In the genomic region with DNA sequence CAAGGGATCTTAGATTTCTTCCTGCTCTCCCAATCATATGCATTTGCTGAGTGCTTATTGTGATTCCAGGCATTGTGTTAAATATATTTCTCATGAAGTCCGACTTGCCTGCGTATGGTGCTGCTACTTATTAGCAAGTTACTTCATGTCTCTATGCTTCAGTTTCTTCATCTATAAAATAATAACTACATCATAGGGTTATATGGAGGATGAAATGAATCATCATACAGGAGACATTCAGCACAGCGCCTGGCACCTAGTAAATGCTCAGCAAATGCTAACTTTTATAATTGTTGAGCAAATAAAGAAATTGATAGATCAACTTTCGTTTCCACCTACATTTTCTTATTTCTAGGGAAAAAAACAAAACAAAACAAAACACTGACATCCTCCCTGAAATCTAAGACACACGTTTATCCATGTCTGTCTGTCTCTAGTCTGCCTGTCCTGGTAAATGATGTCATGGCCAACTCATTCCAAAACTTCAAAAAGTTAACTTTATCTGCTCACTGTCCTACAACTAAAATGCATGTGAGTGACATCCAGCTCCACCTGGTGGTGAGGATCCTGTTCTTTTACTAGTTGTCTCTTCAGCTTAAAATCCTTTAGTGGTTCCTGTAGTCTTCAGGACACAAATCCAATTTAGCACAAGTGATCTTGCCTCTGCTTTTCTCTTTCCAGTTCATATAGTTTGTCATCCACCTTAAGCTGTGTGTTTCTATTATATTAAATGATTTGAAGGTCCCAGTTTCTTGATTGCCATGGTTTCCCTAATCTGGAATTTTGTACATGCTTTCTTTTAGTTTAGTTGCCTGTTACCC, we compare ENCODE assay signal across 2 cellular contexts.
TF ChIP-seq lines count a peak whose summit lies in the region.

No MANE protein-coding gene starts in this region.

TF ChIP-seq in GM23338, 12 proteins besides CTCF, POLR2A, EP300 and RAD21 (continues in another document):
- TF ChIP-seq NANOG (IDR thresholded peaks at IDR 0.05; ENCODE audit: borderline replicate concordance) (no peak), EZH2 (IDR thresholded peaks at IDR 0.05; ENCODE audit: low read depth, unreplicated experiment) (no peak), POLR2AphosphoS5 (IDR thresholded peaks at IDR 0.05; ENCODE audit: low read depth) (no peak), STAT1 (IDR thresholded peaks at IDR 0.05; ENCODE audit: unreplicated experiment) (no peak)
- TF ChIP-seq, protein P1, sequence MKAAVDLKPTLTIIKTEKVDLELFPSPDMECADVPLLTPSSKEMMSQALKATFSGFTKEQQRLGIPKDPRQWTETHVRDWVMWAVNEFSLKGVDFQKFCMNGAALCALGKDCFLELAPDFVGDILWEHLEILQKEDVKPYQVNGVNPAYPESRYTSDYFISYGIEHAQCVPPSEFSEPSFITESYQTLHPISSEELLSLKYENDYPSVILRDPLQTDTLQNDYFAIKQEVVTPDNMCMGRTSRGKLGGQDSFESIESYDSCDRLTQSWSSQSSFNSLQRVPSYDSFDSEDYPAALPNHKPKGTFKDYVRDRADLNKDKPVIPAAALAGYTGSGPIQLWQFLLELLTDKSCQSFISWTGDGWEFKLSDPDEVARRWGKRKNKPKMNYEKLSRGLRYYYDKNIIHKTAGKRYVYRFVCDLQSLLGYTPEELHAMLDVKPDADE (IDR thresholded peaks at IDR 0.05), result no peak
- TF ChIP-seq, protein P2, sequence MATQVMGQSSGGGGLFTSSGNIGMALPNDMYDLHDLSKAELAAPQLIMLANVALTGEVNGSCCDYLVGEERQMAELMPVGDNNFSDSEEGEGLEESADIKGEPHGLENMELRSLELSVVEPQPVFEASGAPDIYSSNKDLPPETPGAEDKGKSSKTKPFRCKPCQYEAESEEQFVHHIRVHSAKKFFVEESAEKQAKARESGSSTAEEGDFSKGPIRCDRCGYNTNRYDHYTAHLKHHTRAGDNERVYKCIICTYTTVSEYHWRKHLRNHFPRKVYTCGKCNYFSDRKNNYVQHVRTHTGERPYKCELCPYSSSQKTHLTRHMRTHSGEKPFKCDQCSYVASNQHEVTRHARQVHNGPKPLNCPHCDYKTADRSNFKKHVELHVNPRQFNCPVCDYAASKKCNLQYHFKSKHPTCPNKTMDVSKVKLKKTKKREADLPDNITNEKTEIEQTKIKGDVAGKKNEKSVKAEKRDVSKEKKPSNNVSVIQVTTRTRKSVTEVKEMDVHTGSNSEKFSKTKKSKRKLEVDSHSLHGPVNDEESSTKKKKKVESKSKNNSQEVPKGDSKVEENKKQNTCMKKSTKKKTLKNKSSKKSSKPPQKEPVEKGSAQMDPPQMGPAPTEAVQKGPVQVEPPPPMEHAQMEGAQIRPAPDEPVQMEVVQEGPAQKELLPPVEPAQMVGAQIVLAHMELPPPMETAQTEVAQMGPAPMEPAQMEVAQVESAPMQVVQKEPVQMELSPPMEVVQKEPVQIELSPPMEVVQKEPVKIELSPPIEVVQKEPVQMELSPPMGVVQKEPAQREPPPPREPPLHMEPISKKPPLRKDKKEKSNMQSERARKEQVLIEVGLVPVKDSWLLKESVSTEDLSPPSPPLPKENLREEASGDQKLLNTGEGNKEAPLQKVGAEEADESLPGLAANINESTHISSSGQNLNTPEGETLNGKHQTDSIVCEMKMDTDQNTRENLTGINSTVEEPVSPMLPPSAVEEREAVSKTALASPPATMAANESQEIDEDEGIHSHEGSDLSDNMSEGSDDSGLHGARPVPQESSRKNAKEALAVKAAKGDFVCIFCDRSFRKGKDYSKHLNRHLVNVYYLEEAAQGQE (IDR thresholded peaks at IDR 0.05; ENCODE audit: unreplicated experiment), result no peak
- TF ChIP-seq, protein P3, sequence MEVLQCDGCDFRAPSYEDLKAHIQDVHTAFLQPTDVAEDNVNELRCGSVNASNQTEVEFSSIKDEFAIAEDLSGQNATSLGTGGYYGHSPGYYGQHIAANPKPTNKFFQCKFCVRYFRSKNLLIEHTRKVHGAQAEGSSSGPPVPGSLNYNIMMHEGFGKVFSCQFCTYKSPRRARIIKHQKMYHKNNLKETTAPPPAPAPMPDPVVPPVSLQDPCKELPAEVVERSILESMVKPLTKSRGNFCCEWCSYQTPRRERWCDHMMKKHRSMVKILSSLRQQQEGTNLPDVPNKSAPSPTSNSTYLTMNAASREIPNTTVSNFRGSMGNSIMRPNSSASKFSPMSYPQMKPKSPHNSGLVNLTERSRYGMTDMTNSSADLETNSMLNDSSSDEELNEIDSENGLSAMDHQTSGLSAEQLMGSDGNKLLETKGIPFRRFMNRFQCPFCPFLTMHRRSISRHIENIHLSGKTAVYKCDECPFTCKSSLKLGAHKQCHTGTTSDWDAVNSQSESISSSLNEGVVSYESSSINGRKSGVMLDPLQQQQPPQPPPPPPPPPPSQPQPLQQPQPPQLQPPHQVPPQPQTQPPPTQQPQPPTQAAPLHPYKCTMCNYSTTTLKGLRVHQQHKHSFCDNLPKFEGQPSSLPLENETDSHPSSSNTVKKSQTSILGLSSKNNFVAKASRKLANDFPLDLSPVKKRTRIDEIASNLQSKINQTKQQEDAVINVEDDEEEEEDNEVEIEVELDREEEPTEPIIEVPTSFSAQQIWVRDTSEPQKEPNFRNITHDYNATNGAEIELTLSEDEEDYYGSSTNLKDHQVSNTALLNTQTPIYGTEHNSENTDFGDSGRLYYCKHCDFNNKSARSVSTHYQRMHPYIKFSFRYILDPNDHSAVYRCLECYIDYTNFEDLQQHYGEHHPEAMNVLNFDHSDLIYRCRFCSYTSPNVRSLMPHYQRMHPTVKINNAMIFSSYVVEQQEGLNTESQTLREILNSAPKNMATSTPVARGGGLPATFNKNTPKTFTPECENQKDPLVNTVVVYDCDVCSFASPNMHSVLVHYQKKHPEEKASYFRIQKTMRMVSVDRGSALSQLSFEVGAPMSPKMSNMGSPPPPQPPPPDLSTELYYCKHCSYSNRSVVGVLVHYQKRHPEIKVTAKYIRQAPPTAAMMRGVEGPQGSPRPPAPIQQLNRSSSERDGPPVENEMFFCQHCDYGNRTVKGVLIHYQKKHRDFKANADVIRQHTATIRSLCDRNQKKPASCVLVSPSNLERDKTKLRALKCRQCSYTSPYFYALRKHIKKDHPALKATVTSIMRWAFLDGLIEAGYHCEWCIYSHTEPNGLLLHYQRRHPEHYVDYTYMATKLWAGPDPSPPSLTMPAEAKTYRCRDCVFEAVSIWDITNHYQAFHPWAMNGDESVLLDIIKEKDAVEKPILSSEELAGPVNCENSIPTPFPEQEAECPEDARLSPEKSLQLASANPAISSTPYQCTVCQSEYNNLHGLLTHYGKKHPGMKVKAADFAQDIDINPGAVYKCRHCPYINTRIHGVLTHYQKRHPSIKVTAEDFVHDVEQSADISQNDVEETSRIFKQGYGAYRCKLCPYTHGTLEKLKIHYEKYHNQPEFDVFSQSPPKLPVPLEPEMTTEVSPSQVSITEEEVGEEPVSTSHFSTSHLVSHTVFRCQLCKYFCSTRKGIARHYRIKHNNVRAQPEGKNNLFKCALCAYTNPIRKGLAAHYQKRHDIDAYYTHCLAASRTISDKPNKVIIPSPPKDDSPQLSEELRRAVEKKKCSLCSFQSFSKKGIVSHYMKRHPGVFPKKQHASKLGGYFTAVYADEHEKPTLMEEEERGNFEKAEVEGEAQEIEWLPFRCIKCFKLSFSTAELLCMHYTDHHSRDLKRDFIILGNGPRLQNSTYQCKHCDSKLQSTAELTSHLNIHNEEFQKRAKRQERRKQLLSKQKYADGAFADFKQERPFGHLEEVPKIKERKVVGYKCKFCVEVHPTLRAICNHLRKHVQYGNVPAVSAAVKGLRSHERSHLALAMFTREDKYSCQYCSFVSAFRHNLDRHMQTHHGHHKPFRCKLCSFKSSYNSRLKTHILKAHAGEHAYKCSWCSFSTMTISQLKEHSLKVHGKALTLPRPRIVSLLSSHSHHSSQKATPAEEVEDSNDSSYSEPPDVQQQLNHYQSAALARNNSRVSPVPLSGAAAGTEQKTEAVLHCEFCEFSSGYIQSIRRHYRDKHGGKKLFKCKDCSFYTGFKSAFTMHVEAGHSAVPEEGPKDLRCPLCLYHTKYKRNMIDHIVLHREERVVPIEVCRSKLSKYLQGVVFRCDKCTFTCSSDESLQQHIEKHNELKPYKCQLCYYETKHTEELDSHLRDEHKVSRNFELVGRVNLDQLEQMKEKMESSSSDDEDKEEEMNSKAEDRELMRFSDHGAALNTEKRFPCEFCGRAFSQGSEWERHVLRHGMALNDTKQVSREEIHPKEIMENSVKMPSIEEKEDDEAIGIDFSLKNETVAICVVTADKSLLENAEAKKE (CRISPR knock-in tag; IDR thresholded peaks at IDR 0.05), result no peak

TF ChIP-seq in GM12878, 131 proteins besides CTCF, POLR2A, EP300 and RAD21:
- TF ChIP-seq NFIC (IDR thresholded peaks at IDR 0.05; ENCODE audit: low read depth, low read length) (no peak), ZSCAN29 (IDR thresholded peaks at IDR 0.05) (no peak), JUNB (IDR thresholded peaks at IDR 0.05) (peak; percentile 61), CREB1 (IDR thresholded peaks at IDR 0.05; ENCODE audit: low read depth) (0 out of 2 replicates have a peak, but pooled peaks have one; percentile 23), ATF7 (IDR thresholded peaks at IDR 0.05; ENCODE audit: low read depth) (peak; percentile 50), KAT2A (conservative IDR thresholded peaks at IDR 0.05; ENCODE audit: control insufficient read depth, low read depth, low read length) (no peak)
- TF ChIP-seq, protein P4, sequence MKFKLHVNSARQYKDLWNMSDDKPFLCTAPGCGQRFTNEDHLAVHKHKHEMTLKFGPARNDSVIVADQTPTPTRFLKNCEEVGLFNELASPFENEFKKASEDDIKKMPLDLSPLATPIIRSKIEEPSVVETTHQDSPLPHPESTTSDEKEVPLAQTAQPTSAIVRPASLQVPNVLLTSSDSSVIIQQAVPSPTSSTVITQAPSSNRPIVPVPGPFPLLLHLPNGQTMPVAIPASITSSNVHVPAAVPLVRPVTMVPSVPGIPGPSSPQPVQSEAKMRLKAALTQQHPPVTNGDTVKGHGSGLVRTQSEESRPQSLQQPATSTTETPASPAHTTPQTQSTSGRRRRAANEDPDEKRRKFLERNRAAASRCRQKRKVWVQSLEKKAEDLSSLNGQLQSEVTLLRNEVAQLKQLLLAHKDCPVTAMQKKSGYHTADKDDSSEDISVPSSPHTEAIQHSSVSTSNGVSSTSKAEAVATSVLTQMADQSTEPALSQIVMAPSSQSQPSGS (IDR thresholded peaks at IDR 0.05; ENCODE audit: low read length), result 0 out of 2 replicates have a peak, but pooled peaks have one; percentile 27
- TF ChIP-seq, protein P5, sequence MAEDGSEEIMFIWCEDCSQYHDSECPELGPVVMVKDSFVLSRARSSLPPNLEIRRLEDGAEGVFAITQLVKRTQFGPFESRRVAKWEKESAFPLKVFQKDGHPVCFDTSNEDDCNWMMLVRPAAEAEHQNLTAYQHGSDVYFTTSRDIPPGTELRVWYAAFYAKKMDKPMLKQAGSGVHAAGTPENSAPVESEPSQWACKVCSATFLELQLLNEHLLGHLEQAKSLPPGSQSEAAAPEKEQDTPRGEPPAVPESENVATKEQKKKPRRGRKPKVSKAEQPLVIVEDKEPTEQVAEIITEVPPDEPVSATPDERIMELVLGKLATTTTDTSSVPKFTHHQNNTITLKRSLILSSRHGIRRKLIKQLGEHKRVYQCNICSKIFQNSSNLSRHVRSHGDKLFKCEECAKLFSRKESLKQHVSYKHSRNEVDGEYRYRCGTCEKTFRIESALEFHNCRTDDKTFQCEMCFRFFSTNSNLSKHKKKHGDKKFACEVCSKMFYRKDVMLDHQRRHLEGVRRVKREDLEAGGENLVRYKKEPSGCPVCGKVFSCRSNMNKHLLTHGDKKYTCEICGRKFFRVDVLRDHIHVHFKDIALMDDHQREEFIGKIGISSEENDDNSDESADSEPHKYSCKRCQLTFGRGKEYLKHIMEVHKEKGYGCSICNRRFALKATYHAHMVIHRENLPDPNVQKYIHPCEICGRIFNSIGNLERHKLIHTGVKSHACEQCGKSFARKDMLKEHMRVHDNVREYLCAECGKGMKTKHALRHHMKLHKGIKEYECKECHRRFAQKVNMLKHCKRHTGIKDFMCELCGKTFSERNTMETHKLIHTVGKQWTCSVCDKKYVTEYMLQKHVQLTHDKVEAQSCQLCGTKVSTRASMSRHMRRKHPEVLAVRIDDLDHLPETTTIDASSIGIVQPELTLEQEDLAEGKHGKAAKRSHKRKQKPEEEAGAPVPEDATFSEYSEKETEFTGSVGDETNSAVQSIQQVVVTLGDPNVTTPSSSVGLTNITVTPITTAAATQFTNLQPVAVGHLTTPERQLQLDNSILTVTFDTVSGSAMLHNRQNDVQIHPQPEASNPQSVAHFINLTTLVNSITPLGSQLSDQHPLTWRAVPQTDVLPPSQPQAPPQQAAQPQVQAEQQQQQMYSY (CRISPR knock-in tag; IDR thresholded peaks at IDR 0.05), result no peak
- TF ChIP-seq, protein P6, sequence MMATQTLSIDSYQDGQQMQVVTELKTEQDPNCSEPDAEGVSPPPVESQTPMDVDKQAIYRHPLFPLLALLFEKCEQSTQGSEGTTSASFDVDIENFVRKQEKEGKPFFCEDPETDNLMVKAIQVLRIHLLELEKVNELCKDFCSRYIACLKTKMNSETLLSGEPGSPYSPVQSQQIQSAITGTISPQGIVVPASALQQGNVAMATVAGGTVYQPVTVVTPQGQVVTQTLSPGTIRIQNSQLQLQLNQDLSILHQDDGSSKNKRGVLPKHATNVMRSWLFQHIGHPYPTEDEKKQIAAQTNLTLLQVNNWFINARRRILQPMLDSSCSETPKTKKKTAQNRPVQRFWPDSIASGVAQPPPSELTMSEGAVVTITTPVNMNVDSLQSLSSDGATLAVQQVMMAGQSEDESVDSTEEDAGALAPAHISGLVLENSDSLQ (IDR thresholded peaks at IDR 0.05), result peak; percentile 51; the same call in 1 of the 2 replicates
- TF ChIP-seq, protein P7, sequence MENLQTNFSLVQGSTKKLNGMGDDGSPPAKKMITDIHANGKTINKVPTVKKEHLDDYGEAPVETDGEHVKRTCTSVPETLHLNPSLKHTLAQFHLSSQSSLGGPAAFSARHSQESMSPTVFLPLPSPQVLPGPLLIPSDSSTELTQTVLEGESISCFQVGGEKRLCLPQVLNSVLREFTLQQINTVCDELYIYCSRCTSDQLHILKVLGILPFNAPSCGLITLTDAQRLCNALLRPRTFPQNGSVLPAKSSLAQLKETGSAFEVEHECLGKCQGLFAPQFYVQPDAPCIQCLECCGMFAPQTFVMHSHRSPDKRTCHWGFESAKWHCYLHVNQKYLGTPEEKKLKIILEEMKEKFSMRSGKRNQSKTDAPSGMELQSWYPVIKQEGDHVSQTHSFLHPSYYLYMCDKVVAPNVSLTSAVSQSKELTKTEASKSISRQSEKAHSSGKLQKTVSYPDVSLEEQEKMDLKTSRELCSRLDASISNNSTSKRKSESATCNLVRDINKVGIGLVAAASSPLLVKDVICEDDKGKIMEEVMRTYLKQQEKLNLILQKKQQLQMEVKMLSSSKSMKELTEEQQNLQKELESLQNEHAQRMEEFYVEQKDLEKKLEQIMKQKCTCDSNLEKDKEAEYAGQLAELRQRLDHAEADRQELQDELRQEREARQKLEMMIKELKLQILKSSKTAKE (IDR thresholded peaks at IDR 0.05; ENCODE audit: low read depth, poor library complexity, severe bottlenecking), result no peak
